8 cellular contexts compared by ENCODE assay signal in the genomic region with DNA sequence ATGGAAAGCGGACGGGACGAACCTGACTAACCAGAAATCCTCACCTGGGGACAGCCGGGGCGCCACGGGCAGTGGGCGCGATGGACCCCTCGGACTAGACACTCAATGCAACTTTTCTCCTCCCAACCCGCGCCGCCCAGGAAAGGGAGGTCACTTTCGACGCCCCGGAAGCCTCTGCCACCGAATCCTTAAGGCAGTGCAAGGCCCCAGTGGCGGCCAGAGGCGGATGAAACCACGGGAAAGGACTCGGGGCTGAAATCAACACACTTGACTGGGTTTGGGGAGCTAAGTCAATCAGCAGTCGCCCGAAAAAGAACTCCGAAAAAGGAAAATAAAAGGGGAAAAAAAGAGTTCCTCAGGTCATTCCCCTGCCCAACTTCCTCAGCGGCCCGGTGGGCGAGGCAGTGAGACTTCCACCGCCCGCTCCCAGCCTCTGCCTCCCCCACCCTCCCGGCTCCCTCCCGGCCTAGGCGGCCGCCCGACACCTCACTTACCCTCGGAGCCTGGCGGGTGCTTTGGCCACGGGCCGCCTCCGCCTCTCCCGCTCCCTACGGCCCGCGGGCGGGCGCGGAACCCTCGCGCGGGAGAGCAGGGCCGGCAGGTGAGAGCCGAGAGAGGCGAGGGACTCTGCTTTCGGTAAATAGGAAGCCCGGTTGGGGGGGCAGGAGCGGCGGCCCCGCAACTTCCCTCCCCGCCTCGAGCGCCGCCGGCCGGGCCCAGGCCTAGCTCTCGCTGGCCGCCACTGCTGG. TPM values are rescaled to one million over a fixed set of nuclear protein-coding genes. Genes with fewer than 3 reads are reported as not detected.
DNase-seq lines count a peak whose midpoint lies in the region; ATAC-seq and TF ChIP-seq lines count a peak whose summit lies in the region.

No MANE protein-coding gene starts in this region.

- ATAC-seq in GM19372 (IDR thresholded peaks at IDR 0.05; ENCODE audit: low read depth, unreplicated experiment) (peak; percentile 11), HG03457 (IDR thresholded peaks at IDR 0.05; ENCODE audit: unreplicated experiment) (peak; percentile 13)

- H3K9me3 ChIP-seq in spleen: no peaks in the 10 kb centered on the region

- peaks cover 40 to 71% (median 64%) of the 10 kb centered on the region in 6 donors for H3K4me1 ChIP-seq in spleen

- no peak for TF ChIP-seq POLR2A in spleen (IDR thresholded peaks at IDR 0.05)

- H3K4me1 Mint-ChIP-seq in T-helper 1 cell treated with Interleukin-12 subunit alpha and Interleukin-12 subunit beta and Interleukin-4 antibody, amounts not matched to agents 30 μg/mL and 1 μg/mL, for 36 hours (ENCODE audit: low read depth): peaks cover 45% of the 10 kb centered on the region

- peak overlapping the region; percentile 89 for H3K27ac Mint-ChIP-seq in T-helper 1 cell treated with Interleukin-12 subunit alpha and Interleukin-12 subunit beta and Interleukin-4 antibody, amounts not matched to agents 30 μg/mL and 1 μg/mL, for 36 hours

- no peak for TF ChIP-seq CTCF in spleen (IDR thresholded peaks at IDR 0.05 in 8 of 11, conservative IDR thresholded peaks at IDR 0.05 in 3 of 11)

- peak overlapping the region; percentile 70 to 99 (median 96) for H3K27ac ChIP-seq in spleen

- intact Hi-C loops in spleen (cut with DNase I; ENCODE audit: low total_unique reads): no loop called here

- H3K27me3 Mint-ChIP-seq in T-helper 1 cell treated with Interleukin-12 subunit alpha and Interleukin-12 subunit beta and Interleukin-4 antibody, amounts not matched to agents 30 μg/mL and 1 μg/mL, for 36 hours (ENCODE audit: low read depth): no peaks in the 10 kb centered on the region

- in situ Hi-C loops in T47D (cut with HindIII; ENCODE audit: low pct_unique_long_range_greater_than_20kb, low sequenced_read_pairs): no loop called here

- H3K4me3 ChIP-seq in spleen: peak overlapping the region; percentile 69 to 97 (median 88)

- WGBS in spleen, 5 donors: 0 to 1% (median 0%) methylated on average over 56 to 64 of the region's 64 CpGs

- H3K4me3 Mint-ChIP-seq in T-helper 1 cell treated with Interleukin-12 subunit alpha and Interleukin-12 subunit beta and Interleukin-4 antibody, amounts not matched to agents 30 μg/mL and 1 μg/mL, for 36 hours: peak overlapping the region; percentile 95

- H3K27me3 ChIP-seq in spleen (replicated peaks in 1 of 7): no peaks in the 10 kb centered on the region

- peaks cover 0 to 27% (median 12%) of the 10 kb centered on the region in 6 donors for H3K36me3 ChIP-seq in spleen

- H3K9me3 Mint-ChIP-seq in T-helper 1 cell treated with Interleukin-12 subunit alpha and Interleukin-12 subunit beta and Interleukin-4 antibody, amounts not matched to agents 30 μg/mL and 1 μg/mL, for 36 hours: no peaks in the 10 kb centered on the region

- peak; percentile 54 for DNase-seq in COLO668 (lab: John Stamatoyannopoulos, UW; ENCODE audit: unreplicated experiment)
- DNase-seq in T47D (ENCODE audit: low read depth in 1 of 2, low spot score in 1 of 2): peak; percentile 71 to 74
- DNase-seq in iPS-NIHi7 (ENCODE audit: extremely low spot score): peak; percentile 63
- peak; percentile 90 for DNase-seq in spleen
- DNase-seq in NCI-H2171 (lab: John Stamatoyannopoulos, UW): no peak

- H3K36me3 Mint-ChIP-seq in T-helper 1 cell treated with Interleukin-12 subunit alpha and Interleukin-12 subunit beta and Interleukin-4 antibody, amounts not matched to agents 30 μg/mL and 1 μg/mL, for 36 hours (ENCODE audit: low read depth): peaks cover 23% of the 10 kb centered on the region

RNA-seq across cellular contexts. Expression of a gene that starts 0.5 kb away (rescaled TPM):
- 10 to 100 TPM; 37.0 to 59.1 (median 51.5) TPM for total RNA-seq in spleen
- 10 to 100 TPM; 13.6 to 19.8 (median 17.0) TPM for polyA plus RNA-seq in spleen
